8 cellular contexts compared by ENCODE assay signal in the genomic region with DNA sequence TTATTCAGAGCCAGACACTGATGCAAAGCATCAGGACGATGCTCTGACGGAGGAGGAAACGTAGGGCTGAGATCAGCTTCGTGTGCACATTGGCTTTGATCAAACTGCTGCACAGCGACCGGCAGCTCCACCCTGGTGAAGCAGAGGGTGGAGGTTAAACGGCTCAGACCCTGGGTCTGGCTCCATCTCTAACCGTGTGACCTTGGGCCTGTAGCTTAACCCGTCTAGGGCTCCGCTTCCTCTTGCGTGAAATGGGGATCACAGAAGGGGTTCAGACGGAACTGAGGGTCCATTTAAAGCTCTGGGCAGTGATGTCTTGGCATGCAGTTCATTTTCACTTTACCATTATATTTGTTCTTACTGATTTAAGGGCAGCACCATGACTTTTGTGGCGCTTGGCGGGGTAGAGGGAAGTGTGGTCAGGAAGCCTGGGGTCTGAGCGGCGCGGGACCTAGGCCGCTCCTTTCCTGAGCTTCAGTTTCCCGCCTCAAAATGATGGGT. TPM values are rescaled to one million over a fixed set of nuclear protein-coding genes. Genes with fewer than 3 reads are reported as not detected.
DNase-seq lines count a peak whose midpoint lies in the region; ATAC-seq and TF ChIP-seq lines count a peak whose summit lies in the region.

No MANE protein-coding gene starts in this region.

- no peak overlapping the region for H3K27ac ChIP-seq in GM23248

- H3K9me2 ChIP-seq in GM23248 (ENCODE audit: insufficient read depth), result no peaks in the 10 kb centered on the region

- H3K27me3 ChIP-seq in GM23248 (replicated peaks; ENCODE audit: insufficient read depth), result no peaks in the 10 kb centered on the region

- TF ChIP-seq CTCF in fibroblast of the aortic adventitia (IDR thresholded peaks at IDR 0.05; ENCODE audit: insufficient read depth, low read length), result no peak
- TF ChIP-seq CTCF in omental fat pad (IDR thresholded peaks at IDR 0.05), result no peak

- H3K36me3 ChIP-seq in GM23248 (ENCODE audit: low read depth), result no peaks in the 10 kb centered on the region

- DNase-seq in G401 (ENCODE audit: low spot score), result peak; percentile 24
- DNase-seq in GM23248, result peak; percentile 39
- DNase-seq in NCI-H146 (lab: John Stamatoyannopoulos, UW), result peak; percentile 68
- DNase-seq in activated T-cell treated with anti-CD3 and anti-CD28 coated beads for 4 hours, result peak; percentile 5
- DNase-seq in fibroblast of the aortic adventitia (ENCODE audit: low read depth), result peak; percentile 10
- no peak for DNase-seq in omental fat pad (ENCODE audit: low spot score)
- no peak for DNase-seq in kidney glomerular epithelial cell (lab: John Stamatoyannopoulos, UW)

- WGBS in GM23248 (ENCODE audit: low coverage in 1 of 2, low lambda C conversion rate in 2 of 2, missing lambda C conversion rate in 2 of 2), 2 experiments, result 3 to 5% methylated on average over 19 of the region's 19 CpGs

- peak overlapping the region; percentile 98 for H2AFZ ChIP-seq in GM23248

- H3K9me3 ChIP-seq in GM23248 (ENCODE audit: low read depth), result no peaks in the 10 kb centered on the region

- peak overlapping the region; percentile 83 for H3K9ac ChIP-seq in GM23248

- H3K4me2 ChIP-seq in GM23248 (ENCODE audit: unreplicated experiment), result peak overlapping the region; percentile 74

- no peaks in the 10 kb centered on the region for H4K20me1 ChIP-seq in GM23248 (ENCODE audit: insufficient read depth)

- in situ Hi-C loops in G401 (cut with HindIII; ENCODE audit: low sequenced_read_pairs), result no loop called here
- in situ Hi-C loops in GM23248 (cut with MboI), result no loop called here

- H3K4me1 ChIP-seq in GM23248 (ENCODE audit: insufficient read depth), result 0 out of 2 replicates have a peak, but pooled peaks cover 6% of the 10 kb centered on the region

- H3F3A ChIP-seq in GM23248 (ENCODE audit: insufficient read depth), result no peaks in the 10 kb centered on the region

- ATAC-seq in omental fat pad (ENCODE audit: low FRiP score) (peak; percentile 18), GM21367 (IDR thresholded peaks at IDR 0.05; ENCODE audit: unreplicated experiment) (no peak)

- H3K4me3 ChIP-seq in GM23248 (peak overlapping the region; percentile 96), fibroblast of the aortic adventitia (ENCODE audit: low read depth, low read length) (peak overlapping the region; percentile 87)

- H3K79me2 ChIP-seq in GM23248 (ENCODE audit: insufficient read depth), result peaks cover 46% of the 10 kb centered on the region

RNA-seq across cellular contexts. Expression of a gene that starts 0.6 kb away (rescaled TPM):
- total RNA-seq in G401 (2014; rRNA removed; shearing (Covaris generic)), result 9.0 and 15.9 TPM in 2 replicates
- 7.0 and 16.6 TPM in 2 replicates for total RNA-seq in GM23248 (2014; rRNA removed; shearing (Covaris generic))
- polyA plus RNA-seq in GM23248 (2016; fragmentation: Nextera tagmentation; extraction: Ambion mirVana), result 4.4 and 5.0 TPM in 2 replicates
- 15.9 and 31.9 TPM in 2 replicates for total RNA-seq in fibroblast of the aortic adventitia (ENCODE audit: low replicate concordance)
- total RNA-seq in omental fat pad, result 1 to 10 TPM; 2.6 to 8.7 (median 5.3) TPM

Comparison
In these comparisons a context has a peak if more than half of its experiments do, and no peak if none do; other contexts are left out.
1. DNase-seq: peak in G401 (single experiment), GM23248 (single experiment), NCI-H146 (single experiment), activated T-cell treated with anti-CD3 and anti-CD28 coated beads for 4 hours (single experiment) and fibroblast of the aortic adventitia (single experiment); none in omental fat pad (single experiment) and kidney glomerular epithelial cell (single experiment).